ENCODE assay signal across 8 cellular contexts in the genomic region with DNA sequence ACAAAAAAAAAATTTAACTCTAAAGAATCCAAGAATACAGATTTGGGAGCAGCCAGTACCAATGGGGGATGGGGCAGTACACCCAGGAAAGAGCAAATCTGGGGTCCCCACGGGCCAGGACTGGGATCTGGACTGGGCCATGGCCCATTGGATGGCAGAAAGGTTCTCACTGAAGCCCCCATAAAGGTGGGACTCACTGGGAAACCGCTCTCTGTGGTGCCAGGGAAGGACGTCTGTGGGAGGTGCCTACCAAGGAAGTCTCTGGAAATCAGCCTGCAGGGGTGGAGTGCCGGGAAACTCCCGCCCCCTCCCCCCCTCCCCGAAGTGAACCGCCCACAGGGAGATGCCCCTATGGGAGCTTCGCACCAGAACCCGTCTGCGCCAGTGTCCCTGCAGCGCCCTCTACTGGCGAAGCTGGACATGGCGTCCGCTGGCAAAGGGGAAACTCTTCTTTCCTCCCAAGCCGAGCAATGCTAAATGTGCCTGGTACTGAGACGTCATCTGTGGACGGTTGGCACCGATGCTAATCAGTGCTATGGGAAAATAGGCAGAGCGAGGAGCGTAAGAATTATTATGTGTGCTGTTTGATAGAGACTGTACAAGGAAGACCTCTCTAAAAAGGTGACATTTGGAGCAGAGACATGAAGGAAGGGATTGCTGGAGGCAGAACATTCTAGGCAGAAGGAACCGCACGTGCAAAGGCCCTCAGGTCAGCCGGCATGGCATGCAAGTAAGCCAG.
DNase-seq lines count a peak whose midpoint lies in the region; ATAC-seq, FAIRE-seq and TF ChIP-seq lines count a peak whose summit lies in the region.

No MANE protein-coding gene starts in this region.

- ATAC-seq in GM19463 (IDR thresholded peaks at IDR 0.05; ENCODE audit: unreplicated experiment) (peak; percentile 74), GM12878 (peak; percentile 95)

- TF ChIP-seq CTCF in LNCAP (IDR thresholded peaks at IDR 0.05) (peak; percentile 79), GM12878 (IDR thresholded peaks at IDR 0.05 in 2 of 3, conservative IDR thresholded peaks at IDR 0.05 in 1 of 3; ENCODE audit: control insufficient read depth in 2 of 3, extremely low read depth in 1 of 3, insufficient read depth in 1 of 3, low read depth in 3 of 3, low read length in 3 of 3) (peak; percentile 78 to 95 (median 80)), kidney (IDR thresholded peaks at IDR 0.05; ENCODE audit: borderline replicate concordance, extremely low read depth, insufficient read depth) (peak; percentile 86)

- CTCF ChIA-PET in GM12878 (lab: Yijun Ruan, JAX), result interaction anchor here (0.8 to 5.4 kb wide), 14 partner anchors 9 to 831 kb away, joined by 3 to 87 read pairs (median 6); no protein-coding TSS in a partner anchor

- H3K9me3 ChIP-seq in GM12878 (replicated peaks; ENCODE audit: control insufficient read depth, insufficient read depth, low read length) (no peaks in the 10 kb centered on the region), kidney (ENCODE audit: control insufficient read depth in 1 of 2, low read length in 2 of 2) (no peaks in the 10 kb centered on the region)

- intact Hi-C loops in GM12878 (cut with micrococcal nuclease; ENCODE audit: unreplicated experiment) (loop anchor here (1.0 to 2.0 kb wide), 4 partner anchors 66 to 648 kb away; no protein-coding TSS in a partner anchor), kidney (cut with DNase I) (no loop called here)

- DNase-seq in C1 segment of cervical spinal cord (lab: John Stamatoyannopoulos, UW), result peak in 13 of 14 donors; percentile 3 to 78 (median 47)
- DNase-seq in UCSD-AML1 (lab: John Stamatoyannopoulos, UW; ENCODE audit: unreplicated experiment), result peak; percentile 74
- no peak for DNase-seq in GM12878 (ENCODE audit: low read depth, low spot score)
- peak; percentile 88 for DNase-seq in kidney
- peak; percentile 67 to 77 for DNase-seq in stimulated activated CD4-positive, alpha-beta T cell treated with anti-CD3 and anti-CD28 coated beads, Interleukin-4, amount 100 ng/mL, for 4 hours
- DNase-seq in DMS114 treated with DMSO at 0.1 percent for 48 hours (lab: John Stamatoyannopoulos, UW; ENCODE audit: unreplicated experiment), result no peak

- RAD21 ChIA-PET in GM12878 (lab: Charles Lee; ENCODE audit: unreplicated experiment), result interaction anchor here (0.7 to 5.2 kb wide), 8 partner anchors 8 to 1696 kb away, joined by 3 to 37 read pairs (median 4); no protein-coding TSS in a partner anchor

- in situ Hi-C loops in GM12878 (cut with MboI), result loop anchor here (5.0 to 10.0 kb wide), 3 partner anchors 68 to 646 kb away; no protein-coding TSS in a partner anchor

- no peaks in the 10 kb centered on the region; the same call in 1 of the 2 replicates for H4K20me1 ChIP-seq in GM12878 (ENCODE audit: control insufficient read depth, insufficient read depth)

- no peaks in the 10 kb centered on the region for H3K79me2 ChIP-seq in GM12878 (ENCODE audit: control insufficient read depth, insufficient read depth, low read length)

- H2AFZ ChIP-seq in GM12878 (ENCODE audit: control insufficient read depth, low read depth, low read length), result no peak overlapping the region

- peak; percentile 59 for FAIRE-seq in GM12878 (lab: Jason Lieb, UNC)
- no peak for FAIRE-seq in kidney (lab: Jason Lieb, UNC)

- 11% methylated on average over 19 of the region's 23 CpGs for WGBS in GM12878 (ENCODE audit: insufficient coverage, insufficient replicate concordance, low lambda C conversion rate, missing lambda C conversion rate)

- H3K4me3 ChIP-seq in GM12878 (no peak overlapping the region), kidney (ENCODE audit: low read length in 2 of 2) (no peak overlapping the region)

- TF ChIP-seq EP300 in GM12878 (IDR thresholded peaks at IDR 0.05; ENCODE audit: borderline replicate concordance in 1 of 2, control insufficient read depth in 1 of 2, low read depth in 2 of 2, low read length in 2 of 2), result no peak

- H3K9ac ChIP-seq in GM12878 (ENCODE audit: control insufficient read depth, insufficient read depth, low read length) (no peak overlapping the region), kidney (ENCODE audit: low read length in 2 of 2) (no peak overlapping the region)

- H3K36me3 ChIP-seq in GM12878 (ENCODE audit: control insufficient read depth in 2 of 2, insufficient read depth in 2 of 2, low read length in 1 of 2) (no peaks in the 10 kb centered on the region), kidney (ENCODE audit: control insufficient read depth in 1 of 2, insufficient read depth in 2 of 2, low read length in 2 of 2) (no peaks in the 10 kb centered on the region)

- no peak overlapping the region for H3K27ac ChIP-seq in GM12878 (ENCODE audit: control insufficient read depth, insufficient read depth)
- H3K27ac ChIP-seq in kidney (ENCODE audit: low read depth in 2 of 2, low read length in 2 of 2), result no peak overlapping the region

- H3K4me2 ChIP-seq in GM12878 (ENCODE audit: control insufficient read depth, insufficient read depth), result peak overlapping the region; percentile 33; the same call in 1 of the 2 replicates

- no peaks in the 10 kb centered on the region for H3K27me3 ChIP-seq in GM12878 (replicated peaks in 1 of 2; ENCODE audit: control insufficient read depth in 2 of 2, insufficient read depth in 2 of 2, low read length in 1 of 2)

- no TSS peak for BruUV-seq in GM12878 (replicated peaks; lab: Mats Ljungman, UMichigan)

- POLR2A ChIA-PET in GM12878 (lab: Charles Lee), result no interaction called here

- TF ChIP-seq POLR2A in GM12878 (IDR thresholded peaks at IDR 0.05; ENCODE audit: low read depth, low read length), result no peak

- SMC1A ChIA-PET in GM12878 (lab: Charles Lee; ENCODE audit: uncharacterized antibody, unreplicated experiment), result interaction anchor here (1.3 to 3.6 kb wide), 6 partner anchors 9 to 831 kb away, joined by 3 to 28 read pairs (median 8); partner anchors contain the start of gene MAF

- TF ChIP-seq RAD21 in GM12878 (IDR thresholded peaks at IDR 0.05; ENCODE audit: insufficient read depth, low read depth, low read length), result peak; percentile 86

- H3K4me1 ChIP-seq in GM12878 (ENCODE audit: control insufficient read depth, insufficient read depth, low read length) (peaks cover 11% of the 10 kb centered on the region), kidney (ENCODE audit: control insufficient read depth in 1 of 2, insufficient read depth in 1 of 2, low read depth in 1 of 2, low read length in 2 of 2) (peaks cover 0 to 2% of the 10 kb centered on the region in 2 donors)

TF ChIP-seq in GM12878, 131 proteins besides CTCF, POLR2A, EP300 and RAD21 (continues in another document):
- peak; percentile 15 for TF ChIP-seq RELA (IDR thresholded peaks at IDR 0.05; ENCODE audit: borderline replicate concordance, partially characterized antibody)
- TF ChIP-seq MEF2A (IDR thresholded peaks at IDR 0.05; ENCODE audit: insufficient read depth, low read depth, low read length), result no peak
- TF ChIP-seq ESRRA (IDR thresholded peaks at IDR 0.05; ENCODE audit: low read length), result no peak
- TF ChIP-seq RUNX3 (IDR thresholded peaks at IDR 0.05; ENCODE audit: low read length), result peak; percentile 6; the same call in 1 of the 2 replicates
- no peak for TF ChIP-seq MXI1 (IDR thresholded peaks at IDR 0.05; ENCODE audit: low read depth, low read length)
- TF ChIP-seq, protein P1, sequence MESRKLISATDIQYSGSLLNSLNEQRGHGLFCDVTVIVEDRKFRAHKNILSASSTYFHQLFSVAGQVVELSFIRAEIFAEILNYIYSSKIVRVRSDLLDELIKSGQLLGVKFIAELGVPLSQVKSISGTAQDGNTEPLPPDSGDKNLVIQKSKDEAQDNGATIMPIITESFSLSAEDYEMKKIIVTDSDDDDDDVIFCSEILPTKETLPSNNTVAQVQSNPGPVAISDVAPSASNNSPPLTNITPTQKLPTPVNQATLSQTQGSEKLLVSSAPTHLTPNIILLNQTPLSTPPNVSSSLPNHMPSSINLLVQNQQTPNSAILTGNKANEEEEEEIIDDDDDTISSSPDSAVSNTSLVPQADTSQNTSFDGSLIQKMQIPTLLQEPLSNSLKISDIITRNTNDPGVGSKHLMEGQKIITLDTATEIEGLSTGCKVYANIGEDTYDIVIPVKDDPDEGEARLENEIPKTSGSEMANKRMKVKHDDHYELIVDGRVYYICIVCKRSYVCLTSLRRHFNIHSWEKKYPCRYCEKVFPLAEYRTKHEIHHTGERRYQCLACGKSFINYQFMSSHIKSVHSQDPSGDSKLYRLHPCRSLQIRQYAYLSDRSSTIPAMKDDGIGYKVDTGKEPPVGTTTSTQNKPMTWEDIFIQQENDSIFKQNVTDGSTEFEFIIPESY (IDR thresholded peaks at IDR 0.05), result no peak
- TF ChIP-seq CHD1 (IDR thresholded peaks at IDR 0.05; ENCODE audit: low read depth, low read length), result no peak
- no peak for TF ChIP-seq BHLHE40 (IDR thresholded peaks at IDR 0.05; ENCODE audit: borderline replicate concordance in 1 of 2, low read depth in 2 of 2, low read length in 1 of 2)
- no peak for TF ChIP-seq BCL11A (IDR thresholded peaks at IDR 0.05; ENCODE audit: low read depth, low read length)
- TF ChIP-seq EGR1 (IDR thresholded peaks at IDR 0.05; ENCODE audit: borderline replicate concordance in 1 of 2, low read depth in 2 of 2, low read length in 2 of 2), result no peak
- TF ChIP-seq REST (IDR thresholded peaks at IDR 0.05; ENCODE audit: low read depth, low read length), result no peak

Comparison
In these comparisons a context has a peak if more than half of its experiments do, and no peak if none do; other contexts are left out.
1. DNase-seq: peak in C1 segment of cervical spinal cord (13 of 14), UCSD-AML1 (single experiment), kidney (single experiment) and stimulated activated CD4-positive, alpha-beta T cell treated with anti-CD3 and anti-CD28 coated beads, Interleukin-4, amount 100 ng/mL, for 4 hours (2 of 2); none in GM12878 (single experiment) and DMS114 treated with DMSO at 0.1 percent for 48 hours (single experiment).
2. Peak in every context shown above with its lines, with median percentiles within 50 percentile points of each other: CTCF ChIP-seq.